Comparison of ENCODE assay signal across 11 cellular contexts in the genomic region with DNA sequence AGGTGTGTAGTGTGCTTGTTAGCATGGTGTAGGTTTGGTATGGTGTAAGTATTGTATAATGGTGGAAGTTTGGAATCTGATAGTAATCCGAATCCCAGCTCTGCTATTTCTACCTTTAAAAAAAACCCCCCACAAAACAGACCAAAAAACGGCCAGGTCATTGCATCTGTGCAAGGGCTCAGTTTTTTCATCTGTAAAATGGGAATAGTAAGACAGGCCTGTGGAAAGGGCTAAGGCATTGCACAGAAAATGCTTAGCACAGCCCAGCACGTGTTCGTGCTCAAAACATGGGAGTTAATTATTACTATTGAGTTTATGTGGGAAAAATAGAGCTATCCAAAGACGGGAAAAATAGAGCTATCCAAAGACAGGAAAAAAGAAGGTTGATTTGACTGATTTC.
DNase-seq lines count a peak whose midpoint lies in the region; ATAC-seq, FAIRE-seq and TF ChIP-seq lines count a peak whose summit lies in the region.
"Had no signal": no experiment of that assay in that cellular context is flagged by ENCODE, and none has a peak within 500 bp of the region (broad histone marks: within the 10 kb centered on the region; RNA-seq: fewer than 3 reads in every experiment).

No MANE protein-coding gene starts in this region.

- H3K36me3 ChIP-seq in right atrium auricular region (no peaks in the 10 kb centered on the region), mucosa of stomach (ENCODE audit: control insufficient read depth, insufficient read depth, low read length) (no peaks in the 10 kb centered on the region), uterus (no peaks in the 10 kb centered on the region)
- H3K36me3 ChIP-seq: ovary had no signal

- H3K4me1 ChIP-seq in right atrium auricular region, result peaks cover 0 to 21% of the 10 kb centered on the region in 2 donors
- H3K4me1 ChIP-seq in mucosa of stomach (ENCODE audit: control insufficient read depth, insufficient read depth, low read length), result peaks cover 69% of the 10 kb centered on the region
- no peaks in the 10 kb centered on the region for H3K4me1 ChIP-seq in uterus

- H3K27ac Mint-ChIP-seq in activated naive CD8-positive, alpha-beta T cell, result peak overlapping the region; percentile 92

- H3K4me3 ChIP-seq in right atrium auricular region, result no peak overlapping the region
- H3K4me3 ChIP-seq in mucosa of stomach (ENCODE audit: low read length), result no peak overlapping the region
- H3K4me3 ChIP-seq in uterus, result no peak overlapping the region

- intact Hi-C loops in Right ventricle myocardium inferior (cut with DNase I), result loop anchor here (5.0 kb wide), 1 partner anchor 183 kb away; the partner anchor contains the start of gene FUT8
- intact Hi-C loops in uterus (cut with DNase I; ENCODE audit: low total_unique reads), result no loop called here

- H3K4me1 Mint-ChIP-seq in activated naive CD8-positive, alpha-beta T cell (ENCODE audit: low read depth), result peaks cover 39% of the 10 kb centered on the region

- H3K27ac ChIP-seq in right atrium auricular region, result peak overlapping the region; percentile 81 to 83
- H3K27ac ChIP-seq in uterus, result peak overlapping the region; percentile 70 to 77

- H3K36me3 Mint-ChIP-seq in activated naive CD8-positive, alpha-beta T cell, result no peaks in the 10 kb centered on the region

- H3K27me3 Mint-ChIP-seq in activated naive CD8-positive, alpha-beta T cell, result no peaks in the 10 kb centered on the region

- no peak for FAIRE-seq in GM12891 (lab: Jason Lieb, UNC)

- ATAC-seq in Right ventricle myocardium inferior (no peak), GM18868 (IDR thresholded peaks at IDR 0.05; ENCODE audit: unreplicated experiment) (no peak), esophagus mucosa (no peak)

- H3K9me3 Mint-ChIP-seq in activated naive CD8-positive, alpha-beta T cell (ENCODE audit: low read depth), result no peaks in the 10 kb centered on the region

- no peaks in the 10 kb centered on the region for H3K9me3 ChIP-seq in right atrium auricular region
- H3K9me3 ChIP-seq in mucosa of stomach (ENCODE audit: control insufficient read depth, low read length), result no peaks in the 10 kb centered on the region
- no peaks in the 10 kb centered on the region for H3K9me3 ChIP-seq in uterus
- H3K9me3 ChIP-seq: ovary had no signal

- DNase-seq in right atrium auricular region (ENCODE audit: low spot score), result no peak
- DNase-seq in Right ventricle myocardium inferior (ENCODE audit: missing footprints), result no peak
- DNase-seq in uterus, result no peak
- DNase-seq in GM12891 (ENCODE audit: insufficient read length, low spot score), result no peak
- DNase-seq: SW 1271 had no signal

- no peak for TF ChIP-seq CTCF in right atrium auricular region (IDR thresholded peaks at IDR 0.05)
- TF ChIP-seq CTCF in uterus (IDR thresholded peaks at IDR 0.05), result no peak

- H3K4me3 Mint-ChIP-seq in activated naive CD8-positive, alpha-beta T cell, result peak overlapping the region; percentile 87

- no peak for TF ChIP-seq POLR2A in uterus (IDR thresholded peaks at IDR 0.05)
- no peak for TF ChIP-seq POLR2A in GM12891 (IDR thresholded peaks at IDR 0.05; ENCODE audit: low read depth, low read length)

- H3K27me3 ChIP-seq in right atrium auricular region (no peaks in the 10 kb centered on the region), mucosa of stomach (ENCODE audit: control insufficient read depth, insufficient read depth, low read length) (no peaks in the 10 kb centered on the region), uterus (no peaks in the 10 kb centered on the region)
- H3K27me3 ChIP-seq: ovary had no signal

- peak overlapping the region; percentile 75 for H3K9ac ChIP-seq in mucosa of stomach (ENCODE audit: low read length)
- H3K9ac ChIP-seq: KMS-11 had no signal

TF ChIP-seq in GM12891, 5 proteins besides CTCF, POLR2A, EP300 and RAD21:
- TF ChIP-seq TAF1 (IDR thresholded peaks at IDR 0.05; ENCODE audit: low read depth, low read length) (no peak), POU2F2 (IDR thresholded peaks at IDR 0.05; ENCODE audit: low read depth, low read length) (no peak), SPI1 (IDR thresholded peaks at IDR 0.05; ENCODE audit: low read depth, low read length) (no peak), PAX5 (IDR thresholded peaks at IDR 0.05; ENCODE audit: insufficient read depth, low read length, severe bottlenecking) (no peak), POLR2AphosphoS5 (IDR thresholded peaks at IDR 0.05; ENCODE audit: low read depth, low read length) (no peak)
